10 cellular contexts compared by ENCODE assay signal in genomic region chr1:91697322-91698260, GRCh38.
DNase-seq lines count a peak whose midpoint lies in the region; ATAC-seq and TF ChIP-seq lines count a peak whose summit lies in the region.
"Had no signal": no experiment of that assay in that cellular context is flagged by ENCODE, and none has a peak within 500 bp of the region (broad histone marks: within the 10 kb centered on the region; RNA-seq: fewer than 3 reads in every experiment).

No MANE protein-coding gene starts in this region.

- no peaks in the 10 kb centered on the region for H3K9me3 ChIP-seq in adrenal gland (replicated peaks in 1 of 3)
- H3K9me3 ChIP-seq: A549 had no signal

- H3K36me3 Mint-ChIP-seq in activated CD4-positive, alpha-beta T cell treated with anti-CD3 and anti-CD28 coated beads for 36 hours (ENCODE audit: low read depth) = peaks cover 24% of the 10 kb centered on the region

- peak overlapping the region; percentile 30 for H3K4me3 Mint-ChIP-seq in activated CD4-positive, alpha-beta T cell treated with anti-CD3 and anti-CD28 coated beads for 36 hours

- no peak for TF ChIP-seq CTCF in adrenal gland (IDR thresholded peaks at IDR 0.05)

- 27 to 32% (median 28%) methylated on average over 5 of the region's 5 CpGs for WGBS in adrenal gland, 4 donors

- peaks cover 52 to 67% of the 10 kb centered on the region in 2 donors for H3K4me1 ChIP-seq in adrenal gland (replicated peaks in 1 of 2)

- CTCF ChIA-PET in activated CD4-positive, alpha-beta T cell treated with anti-CD3 and anti-CD28 coated beads for 36 hours (lab: Charles Lee) = interaction anchor here (0.7 kb wide), 1 partner anchor 157 kb away, joined by 3 read pairs; no protein-coding TSS in a partner anchor

- no peaks in the 10 kb centered on the region for H3K27me3 Mint-ChIP-seq in activated CD4-positive, alpha-beta T cell treated with anti-CD3 and anti-CD28 coated beads for 36 hours

- peaks cover 0 to 10% of the 10 kb centered on the region in 2 donors for H3K36me3 ChIP-seq in adrenal gland (replicated peaks in 1 of 2)

- no peaks in the 10 kb centered on the region for H3K9me3 Mint-ChIP-seq in activated CD4-positive, alpha-beta T cell treated with anti-CD3 and anti-CD28 coated beads for 36 hours (ENCODE audit: low read depth)

- H3K27me3 ChIP-seq in adrenal gland = no peaks in the 10 kb centered on the region

- peak overlapping the region in 4 of 5 donors; percentile 36 to 87 (median 56) for H3K27ac ChIP-seq in adrenal gland
- H3K27ac ChIP-seq: A549 had no signal

- H3K4me1 Mint-ChIP-seq in activated CD4-positive, alpha-beta T cell treated with anti-CD3 and anti-CD28 coated beads for 36 hours = peaks cover 33% of the 10 kb centered on the region

- POLR2A ChIA-PET in activated CD4-positive, alpha-beta T cell treated with anti-CD3 and anti-CD28 coated beads for 36 hours (lab: Charles Lee) = no interaction called here

- H3K4me3 ChIP-seq in adrenal gland = no peak overlapping the region
- H3K4me3 ChIP-seq: A549 had no signal

- peak overlapping the region; percentile 78 for H3K27ac Mint-ChIP-seq in activated CD4-positive, alpha-beta T cell treated with anti-CD3 and anti-CD28 coated beads for 36 hours

- intact Hi-C loops in activated CD4-positive, alpha-beta T cell treated with anti-CD3 and anti-CD28 coated beads for 36 hours (cut with DNase I, micrococcal nuclease) = loop anchor here (1.0 to 2.0 kb wide), 2 partner anchors 16 to 25 kb away; no protein-coding TSS in a partner anchor
- intact Hi-C loops in adrenal gland (cut with DNase I) = loop anchor here in 1 of 2 donors (10.0 kb wide), 1 partner anchor 187 kb away; the partner anchor contains the start of gene TGFBR3

- no peak for TF ChIP-seq POLR2A in adrenal gland (IDR thresholded peaks at IDR 0.05)

- peak; percentile 95 for ATAC-seq in activated CD4-positive, alpha-beta T cell treated with anti-CD3 and anti-CD28 coated beads for 36 hours
- peak; percentile 91 for ATAC-seq in HG03521 (IDR thresholded peaks at IDR 0.05; ENCODE audit: unreplicated experiment)
- ATAC-seq: A549 had no signal

- peak; percentile 72 for DNase-seq in activated CD4-positive, alpha-beta T cell treated with anti-CD3 and anti-CD28 coated beads for 36 hours
- no peak for DNase-seq in activated CD4-positive, alpha-beta T cell treated with anti-CD3 and anti-CD28 coated beads for 1 hour
- no peak for DNase-seq in adrenal gland
- DNase-seq in stimulated activated CD4-positive, alpha-beta T cell treated with anti-CD3 and anti-CD28 coated beads, Interleukin-12 subunit alpha, Interleukin-12 subunit beta, amount 100 ng/mL, for 48 hours (ENCODE audit: low read depth in 2 of 3, low spot score in 1 of 3) = peak in 2 of 3 donors; percentile 19 to 42
- no peak for DNase-seq in germinal center (ENCODE audit: low spot score)
- DNase-seq in SW480 (ENCODE audit: low spot score) = no peak
- DNase-seq in DMS114 treated with DMSO at 0.1 percent for 48 hours (lab: John Stamatoyannopoulos, UW; ENCODE audit: unreplicated experiment) = no peak
- DNase-seq: left cardiac atrium had no signal

Comparison
In these comparisons a context has a peak if more than half of its experiments do, and no peak if none do; other contexts are left out.
1. DNase-seq: peak in activated CD4-positive, alpha-beta T cell treated with anti-CD3 and anti-CD28 coated beads for 36 hours (single experiment) and stimulated activated CD4-positive, alpha-beta T cell treated with anti-CD3 and anti-CD28 coated beads, Interleukin-12 subunit alpha, Interleukin-12 subunit beta, amount 100 ng/mL, for 48 hours (2 of 3); none in activated CD4-positive, alpha-beta T cell treated with anti-CD3 and anti-CD28 coated beads for 1 hour (single experiment), adrenal gland (0 of 7), germinal center (single experiment), SW480 (single experiment) and DMS114 treated with DMSO at 0.1 percent for 48 hours (single experiment).